Comparison of ENCODE assay signal across 16 cellular contexts in the genomic region with DNA sequence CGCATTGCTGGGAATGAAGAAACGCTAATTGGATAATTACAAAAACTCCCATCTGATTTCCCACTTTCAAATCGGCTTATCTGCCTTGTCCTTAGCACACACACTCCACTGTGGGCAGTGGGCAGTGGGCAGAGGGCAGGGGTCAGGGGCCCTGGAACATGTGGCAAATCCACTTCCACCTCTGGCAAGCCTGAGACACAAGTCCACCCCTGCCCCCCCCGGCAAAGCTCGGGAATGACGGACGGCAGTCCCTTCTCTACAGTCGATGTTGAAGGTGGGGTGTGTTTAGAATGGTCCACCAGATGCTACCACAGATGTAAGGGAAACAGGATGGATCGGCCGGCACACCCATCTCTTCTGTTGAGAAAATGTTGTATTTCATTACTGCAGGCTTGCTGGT.
DNase-seq lines count a peak whose midpoint lies in the region; TF ChIP-seq lines count a peak whose summit lies in the region.
"Had no signal": no experiment of that assay in that cellular context is flagged by ENCODE, and none has a peak within 500 bp of the region (broad histone marks: within the 10 kb centered on the region; RNA-seq: fewer than 3 reads in every experiment).

No MANE protein-coding gene starts in this region.

- H3K27ac ChIP-seq in BLaER1, result peak overlapping the region; percentile 33; the same call in 1 of the 2 replicates
- peak overlapping the region; percentile 89 for H3K27ac ChIP-seq in VCaP

- peak overlapping the region; percentile 85 for H3K4me2 ChIP-seq in BLaER1

- no peak overlapping the region for H3K4me3 ChIP-seq in BLaER1
- H3K4me3 ChIP-seq: GM12878 had no signal

- no peaks in the 10 kb centered on the region for H3K27me3 ChIP-seq in BLaER1

- H3K4me1 ChIP-seq in BLaER1, result peaks cover 83% of the 10 kb centered on the region

- no peak overlapping the region for H3K9ac ChIP-seq in BLaER1

- no peaks in the 10 kb centered on the region for H4K20me1 ChIP-seq in BLaER1

- H3K36me3 ChIP-seq in BLaER1, result no peaks in the 10 kb centered on the region

- DNase-seq in mesenteric fat pad (ENCODE audit: low spot score), result peak; percentile 71
- no peak for DNase-seq in dedifferentiated amniotic fluid mesenchymal stem cell (ENCODE audit: extremely low spot score)
- DNase-seq in DMS 273 (lab: John Stamatoyannopoulos, UW; ENCODE audit: unreplicated experiment), result no peak
- no peak for DNase-seq in OCI-M1 (lab: John Stamatoyannopoulos, UW)
- DNase-seq: AML-193; Calu3; CD8-positive, alpha-beta T cell; DMS 273 treated with DMSO at 0.1 percent for 48 hours; DMS53; DND-41; EL; H9; IMR-90 had no signal

- no peak for TF ChIP-seq CTCF in VCaP (conservative IDR thresholded peaks at IDR 0.05)

- no peaks in the 10 kb centered on the region for H3K9me3 ChIP-seq in BLaER1
